Comparison of ENCODE assay signal across 11 cellular contexts in the genomic region with DNA sequence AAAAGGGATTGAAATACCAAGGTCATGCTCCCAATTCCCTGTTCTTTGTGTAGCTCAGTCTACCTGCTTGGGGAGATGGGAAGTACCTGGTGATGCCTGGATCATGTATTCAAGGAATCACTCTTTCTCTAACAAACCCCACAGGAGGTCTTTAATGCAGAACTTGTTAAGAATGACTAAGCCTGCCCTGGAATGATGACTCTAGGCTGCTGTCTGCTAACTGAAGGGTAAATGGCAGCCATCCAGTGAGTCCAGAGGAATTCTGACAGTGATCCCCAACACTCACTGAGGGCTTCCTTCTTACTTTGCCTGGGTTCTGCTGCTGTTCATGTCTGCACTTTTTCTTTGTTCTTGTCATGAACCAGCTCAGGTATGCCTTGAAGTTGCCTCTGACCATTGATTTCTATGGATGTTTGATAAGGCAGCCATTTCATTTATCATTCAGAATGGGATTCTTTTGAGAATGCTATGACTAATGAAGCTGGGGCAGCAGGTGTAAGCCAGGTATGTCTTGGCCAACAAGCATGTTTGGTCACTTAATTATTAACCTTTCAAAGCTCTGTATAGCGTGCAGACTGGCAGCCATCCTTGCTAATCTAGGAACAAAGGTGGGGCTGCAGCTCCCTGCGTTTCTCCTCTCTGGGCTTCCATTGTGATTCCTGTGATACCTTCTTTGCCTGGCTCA. TPM values are rescaled to one million over a fixed set of nuclear protein-coding genes. Genes with fewer than 3 reads are reported as not detected.
DNase-seq lines count a peak whose midpoint lies in the region; TF ChIP-seq lines count a peak whose summit lies in the region.
"Had no signal": no experiment of that assay in that cellular context is flagged by ENCODE, and none has a peak within 500 bp of the region (broad histone marks: within the 10 kb centered on the region; RNA-seq: fewer than 3 reads in every experiment).

No MANE protein-coding gene starts in this region.

- H3K27me3 Mint-ChIP-seq in Calu3 (ENCODE audit: unreplicated experiment) = no peaks in the 10 kb centered on the region
- peaks cover 7% of the 10 kb centered on the region for H3K27me3 Mint-ChIP-seq in progenitor cell of endocrine pancreas
- H3K27me3 Mint-ChIP-seq in nephron progenitor cell (ENCODE audit: low read depth, poor library complexity) = no peaks in the 10 kb centered on the region

- peak; percentile 56 for DNase-seq in Calu3
- peak; percentile 49 for DNase-seq in RKO (ENCODE audit: low spot score)
- DNase-seq in fibroblast of peridontal ligament (ENCODE audit: extremely low read depth) = peak; percentile 66
- DNase-seq in progenitor cell of endocrine pancreas (ENCODE audit: low spot score, unreplicated experiment) = no peak
- no peak for DNase-seq in stimulated activated CD4-positive, alpha-beta T cell treated with anti-CD3 and anti-CD28 coated beads, Interleukin-4, amount 100 ng/mL, for 24 hours
- DNase-seq in HEK293T (ENCODE audit: extremely low spot score) = no peak
- no peak for DNase-seq in germinal center (ENCODE audit: low spot score)
- DNase-seq in nephron progenitor cell = no peak
- DNase-seq: activated T-cell treated with anti-CD3 and anti-CD28 coated beads, Interleukin-2, amount 50 U/mL, for 1 hour; immature natural killer cell; MV-4-11 had no signal

- TF ChIP-seq CTCF in Calu3 (IDR thresholded peaks at IDR 0.05; ENCODE audit: unreplicated experiment) (no peak), progenitor cell of endocrine pancreas (IDR thresholded peaks at IDR 0.05; ENCODE audit: unreplicated experiment) (no peak), nephron progenitor cell (IDR thresholded peaks at IDR 0.05) (no peak)

- H3K27ac Mint-ChIP-seq in Calu3 (ENCODE audit: unreplicated experiment) (peak overlapping the region; percentile 61), progenitor cell of endocrine pancreas (peak overlapping the region; percentile 94), nephron progenitor cell (no peak overlapping the region)

- POLR2A ChIA-PET in HEK293T (lab: Yijun Ruan, JAX) = interaction anchor here (1.5 kb wide), 1 partner anchor 11 kb away, joined by 4 read pairs; no protein-coding TSS in a partner anchor

- H3K4me3 Mint-ChIP-seq in Calu3 (ENCODE audit: low read depth, unreplicated experiment) (peak overlapping the region; percentile 21), progenitor cell of endocrine pancreas (ENCODE audit: low read depth) (no peak overlapping the region), nephron progenitor cell (no peak overlapping the region)
- H3K4me3 Mint-ChIP-seq: immature natural killer cell had no signal

- H3K36me3 Mint-ChIP-seq in Calu3 (ENCODE audit: insufficient read depth, unreplicated experiment) (no peaks in the 10 kb centered on the region), progenitor cell of endocrine pancreas (ENCODE audit: insufficient read depth) (peaks cover 10% of the 10 kb centered on the region), nephron progenitor cell (ENCODE audit: low read depth) (peaks cover 17% of the 10 kb centered on the region)

- CTCF ChIA-PET in Calu3 (lab: Charles Lee) (interaction anchor here (0.6 to 1.9 kb wide), 2 partner anchors 204 to 430 kb away, joined by 5 to 8 read pairs; no protein-coding TSS in a partner anchor), HEK293T (lab: Yijun Ruan, JAX) (interaction anchor here (0.6 to 1.9 kb wide), 4 partner anchors 53 to 354 kb away, joined by 3 to 8 read pairs (median 6); no protein-coding TSS in a partner anchor)

- no TSS peak for BruUV-seq in Calu3 (replicated peaks; lab: Mats Ljungman, UMichigan)

- intact Hi-C loops in Calu3 (cut with micrococcal nuclease; ENCODE audit: unreplicated experiment) = no loop called here

- no peaks in the 10 kb centered on the region for H3K9me3 Mint-ChIP-seq in Calu3 (ENCODE audit: low read depth, unreplicated experiment)
- no peaks in the 10 kb centered on the region for H3K9me3 Mint-ChIP-seq in progenitor cell of endocrine pancreas (ENCODE audit: low read depth)
- H3K9me3 Mint-ChIP-seq in nephron progenitor cell = no peaks in the 10 kb centered on the region
- H3K9me3 Mint-ChIP-seq: immature natural killer cell had no signal

- H3K4me1 Mint-ChIP-seq in Calu3 (ENCODE audit: low read depth, unreplicated experiment) (peaks cover 47% of the 10 kb centered on the region), progenitor cell of endocrine pancreas (ENCODE audit: low read depth) (peaks cover 29% of the 10 kb centered on the region), nephron progenitor cell (peaks cover 84% of the 10 kb centered on the region)

TF ChIP-seq in HEK293T, 16 proteins besides CTCF, POLR2A, EP300 and RAD21:
- TF ChIP-seq, protein P1, sequence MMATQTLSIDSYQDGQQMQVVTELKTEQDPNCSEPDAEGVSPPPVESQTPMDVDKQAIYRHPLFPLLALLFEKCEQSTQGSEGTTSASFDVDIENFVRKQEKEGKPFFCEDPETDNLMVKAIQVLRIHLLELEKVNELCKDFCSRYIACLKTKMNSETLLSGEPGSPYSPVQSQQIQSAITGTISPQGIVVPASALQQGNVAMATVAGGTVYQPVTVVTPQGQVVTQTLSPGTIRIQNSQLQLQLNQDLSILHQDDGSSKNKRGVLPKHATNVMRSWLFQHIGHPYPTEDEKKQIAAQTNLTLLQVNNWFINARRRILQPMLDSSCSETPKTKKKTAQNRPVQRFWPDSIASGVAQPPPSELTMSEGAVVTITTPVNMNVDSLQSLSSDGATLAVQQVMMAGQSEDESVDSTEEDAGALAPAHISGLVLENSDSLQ (IDR thresholded peaks at IDR 0.05) = no peak
- TF ChIP-seq ARNT (IDR thresholded peaks at IDR 0.05) (no peak), HDGF (IDR thresholded peaks at IDR 0.05; ENCODE audit: borderline replicate concordance) (no peak)

RNA-seq across cellular contexts. Expression of a gene that starts 11.4 kb away (rescaled TPM):
- 13.9 and 14.5 TPM in 2 replicates for total RNA-seq in Calu3 (2022)
- 31.6 and 34.5 TPM in 2 replicates for total RNA-seq in progenitor cell of endocrine pancreas

Comparison
In these comparisons a context has a peak if more than half of its experiments do, and no peak if none do; other contexts are left out.
1. DNase-seq: peak in Calu3 (single experiment), RKO (single experiment) and fibroblast of peridontal ligament (single experiment); none in progenitor cell of endocrine pancreas (single experiment), stimulated activated CD4-positive, alpha-beta T cell treated with anti-CD3 and anti-CD28 coated beads, Interleukin-4, amount 100 ng/mL, for 24 hours (single experiment), HEK293T (single experiment), germinal center (single experiment) and nephron progenitor cell (single experiment).